ENCODE assay signal across 2 cellular contexts in the genomic region with DNA sequence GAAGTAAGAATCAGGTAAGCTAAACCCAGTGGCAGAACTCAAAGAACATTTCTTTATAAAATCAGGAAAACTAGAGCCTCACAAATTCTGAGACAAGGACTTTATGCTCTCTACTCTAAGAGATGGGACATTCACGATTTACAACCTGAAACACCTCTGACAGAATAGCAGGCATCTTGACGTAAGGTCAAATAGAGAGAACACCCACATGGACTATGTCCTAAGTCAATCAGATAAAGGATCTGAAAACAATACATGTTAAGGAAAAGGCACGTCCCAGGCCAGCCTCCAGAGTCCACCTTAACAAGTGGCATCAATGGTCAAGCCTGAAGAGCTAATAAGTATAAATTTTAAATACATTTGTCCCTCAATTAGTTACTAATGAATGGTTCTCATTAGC.
TF ChIP-seq lines count a peak whose summit lies in the region.

No MANE protein-coding gene starts in this region.

TF ChIP-seq in GM23338, 12 proteins besides CTCF, POLR2A, EP300 and RAD21 (continues in another document):
- TF ChIP-seq, protein P1, sequence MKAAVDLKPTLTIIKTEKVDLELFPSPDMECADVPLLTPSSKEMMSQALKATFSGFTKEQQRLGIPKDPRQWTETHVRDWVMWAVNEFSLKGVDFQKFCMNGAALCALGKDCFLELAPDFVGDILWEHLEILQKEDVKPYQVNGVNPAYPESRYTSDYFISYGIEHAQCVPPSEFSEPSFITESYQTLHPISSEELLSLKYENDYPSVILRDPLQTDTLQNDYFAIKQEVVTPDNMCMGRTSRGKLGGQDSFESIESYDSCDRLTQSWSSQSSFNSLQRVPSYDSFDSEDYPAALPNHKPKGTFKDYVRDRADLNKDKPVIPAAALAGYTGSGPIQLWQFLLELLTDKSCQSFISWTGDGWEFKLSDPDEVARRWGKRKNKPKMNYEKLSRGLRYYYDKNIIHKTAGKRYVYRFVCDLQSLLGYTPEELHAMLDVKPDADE (IDR thresholded peaks at IDR 0.05): no peak
- TF ChIP-seq, protein P2, sequence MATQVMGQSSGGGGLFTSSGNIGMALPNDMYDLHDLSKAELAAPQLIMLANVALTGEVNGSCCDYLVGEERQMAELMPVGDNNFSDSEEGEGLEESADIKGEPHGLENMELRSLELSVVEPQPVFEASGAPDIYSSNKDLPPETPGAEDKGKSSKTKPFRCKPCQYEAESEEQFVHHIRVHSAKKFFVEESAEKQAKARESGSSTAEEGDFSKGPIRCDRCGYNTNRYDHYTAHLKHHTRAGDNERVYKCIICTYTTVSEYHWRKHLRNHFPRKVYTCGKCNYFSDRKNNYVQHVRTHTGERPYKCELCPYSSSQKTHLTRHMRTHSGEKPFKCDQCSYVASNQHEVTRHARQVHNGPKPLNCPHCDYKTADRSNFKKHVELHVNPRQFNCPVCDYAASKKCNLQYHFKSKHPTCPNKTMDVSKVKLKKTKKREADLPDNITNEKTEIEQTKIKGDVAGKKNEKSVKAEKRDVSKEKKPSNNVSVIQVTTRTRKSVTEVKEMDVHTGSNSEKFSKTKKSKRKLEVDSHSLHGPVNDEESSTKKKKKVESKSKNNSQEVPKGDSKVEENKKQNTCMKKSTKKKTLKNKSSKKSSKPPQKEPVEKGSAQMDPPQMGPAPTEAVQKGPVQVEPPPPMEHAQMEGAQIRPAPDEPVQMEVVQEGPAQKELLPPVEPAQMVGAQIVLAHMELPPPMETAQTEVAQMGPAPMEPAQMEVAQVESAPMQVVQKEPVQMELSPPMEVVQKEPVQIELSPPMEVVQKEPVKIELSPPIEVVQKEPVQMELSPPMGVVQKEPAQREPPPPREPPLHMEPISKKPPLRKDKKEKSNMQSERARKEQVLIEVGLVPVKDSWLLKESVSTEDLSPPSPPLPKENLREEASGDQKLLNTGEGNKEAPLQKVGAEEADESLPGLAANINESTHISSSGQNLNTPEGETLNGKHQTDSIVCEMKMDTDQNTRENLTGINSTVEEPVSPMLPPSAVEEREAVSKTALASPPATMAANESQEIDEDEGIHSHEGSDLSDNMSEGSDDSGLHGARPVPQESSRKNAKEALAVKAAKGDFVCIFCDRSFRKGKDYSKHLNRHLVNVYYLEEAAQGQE (IDR thresholded peaks at IDR 0.05; ENCODE audit: unreplicated experiment): no peak
- no peak for TF ChIP-seq CREB1 (CRISPR knock-in tag; IDR thresholded peaks at IDR 0.05; ENCODE audit: low read depth)
- TF ChIP-seq JUNB (IDR thresholded peaks at IDR 0.05; ENCODE audit: unreplicated experiment): no peak
- no peak for TF ChIP-seq NANOG (IDR thresholded peaks at IDR 0.05; ENCODE audit: borderline replicate concordance)
- no peak for TF ChIP-seq ZNF114 (CRISPR knock-in tag; IDR thresholded peaks at IDR 0.05)
- TF ChIP-seq EZH2 (IDR thresholded peaks at IDR 0.05; ENCODE audit: low read depth, unreplicated experiment): no peak
- no peak for TF ChIP-seq STAT1 (IDR thresholded peaks at IDR 0.05; ENCODE audit: unreplicated experiment)
- TF ChIP-seq, protein P3, sequence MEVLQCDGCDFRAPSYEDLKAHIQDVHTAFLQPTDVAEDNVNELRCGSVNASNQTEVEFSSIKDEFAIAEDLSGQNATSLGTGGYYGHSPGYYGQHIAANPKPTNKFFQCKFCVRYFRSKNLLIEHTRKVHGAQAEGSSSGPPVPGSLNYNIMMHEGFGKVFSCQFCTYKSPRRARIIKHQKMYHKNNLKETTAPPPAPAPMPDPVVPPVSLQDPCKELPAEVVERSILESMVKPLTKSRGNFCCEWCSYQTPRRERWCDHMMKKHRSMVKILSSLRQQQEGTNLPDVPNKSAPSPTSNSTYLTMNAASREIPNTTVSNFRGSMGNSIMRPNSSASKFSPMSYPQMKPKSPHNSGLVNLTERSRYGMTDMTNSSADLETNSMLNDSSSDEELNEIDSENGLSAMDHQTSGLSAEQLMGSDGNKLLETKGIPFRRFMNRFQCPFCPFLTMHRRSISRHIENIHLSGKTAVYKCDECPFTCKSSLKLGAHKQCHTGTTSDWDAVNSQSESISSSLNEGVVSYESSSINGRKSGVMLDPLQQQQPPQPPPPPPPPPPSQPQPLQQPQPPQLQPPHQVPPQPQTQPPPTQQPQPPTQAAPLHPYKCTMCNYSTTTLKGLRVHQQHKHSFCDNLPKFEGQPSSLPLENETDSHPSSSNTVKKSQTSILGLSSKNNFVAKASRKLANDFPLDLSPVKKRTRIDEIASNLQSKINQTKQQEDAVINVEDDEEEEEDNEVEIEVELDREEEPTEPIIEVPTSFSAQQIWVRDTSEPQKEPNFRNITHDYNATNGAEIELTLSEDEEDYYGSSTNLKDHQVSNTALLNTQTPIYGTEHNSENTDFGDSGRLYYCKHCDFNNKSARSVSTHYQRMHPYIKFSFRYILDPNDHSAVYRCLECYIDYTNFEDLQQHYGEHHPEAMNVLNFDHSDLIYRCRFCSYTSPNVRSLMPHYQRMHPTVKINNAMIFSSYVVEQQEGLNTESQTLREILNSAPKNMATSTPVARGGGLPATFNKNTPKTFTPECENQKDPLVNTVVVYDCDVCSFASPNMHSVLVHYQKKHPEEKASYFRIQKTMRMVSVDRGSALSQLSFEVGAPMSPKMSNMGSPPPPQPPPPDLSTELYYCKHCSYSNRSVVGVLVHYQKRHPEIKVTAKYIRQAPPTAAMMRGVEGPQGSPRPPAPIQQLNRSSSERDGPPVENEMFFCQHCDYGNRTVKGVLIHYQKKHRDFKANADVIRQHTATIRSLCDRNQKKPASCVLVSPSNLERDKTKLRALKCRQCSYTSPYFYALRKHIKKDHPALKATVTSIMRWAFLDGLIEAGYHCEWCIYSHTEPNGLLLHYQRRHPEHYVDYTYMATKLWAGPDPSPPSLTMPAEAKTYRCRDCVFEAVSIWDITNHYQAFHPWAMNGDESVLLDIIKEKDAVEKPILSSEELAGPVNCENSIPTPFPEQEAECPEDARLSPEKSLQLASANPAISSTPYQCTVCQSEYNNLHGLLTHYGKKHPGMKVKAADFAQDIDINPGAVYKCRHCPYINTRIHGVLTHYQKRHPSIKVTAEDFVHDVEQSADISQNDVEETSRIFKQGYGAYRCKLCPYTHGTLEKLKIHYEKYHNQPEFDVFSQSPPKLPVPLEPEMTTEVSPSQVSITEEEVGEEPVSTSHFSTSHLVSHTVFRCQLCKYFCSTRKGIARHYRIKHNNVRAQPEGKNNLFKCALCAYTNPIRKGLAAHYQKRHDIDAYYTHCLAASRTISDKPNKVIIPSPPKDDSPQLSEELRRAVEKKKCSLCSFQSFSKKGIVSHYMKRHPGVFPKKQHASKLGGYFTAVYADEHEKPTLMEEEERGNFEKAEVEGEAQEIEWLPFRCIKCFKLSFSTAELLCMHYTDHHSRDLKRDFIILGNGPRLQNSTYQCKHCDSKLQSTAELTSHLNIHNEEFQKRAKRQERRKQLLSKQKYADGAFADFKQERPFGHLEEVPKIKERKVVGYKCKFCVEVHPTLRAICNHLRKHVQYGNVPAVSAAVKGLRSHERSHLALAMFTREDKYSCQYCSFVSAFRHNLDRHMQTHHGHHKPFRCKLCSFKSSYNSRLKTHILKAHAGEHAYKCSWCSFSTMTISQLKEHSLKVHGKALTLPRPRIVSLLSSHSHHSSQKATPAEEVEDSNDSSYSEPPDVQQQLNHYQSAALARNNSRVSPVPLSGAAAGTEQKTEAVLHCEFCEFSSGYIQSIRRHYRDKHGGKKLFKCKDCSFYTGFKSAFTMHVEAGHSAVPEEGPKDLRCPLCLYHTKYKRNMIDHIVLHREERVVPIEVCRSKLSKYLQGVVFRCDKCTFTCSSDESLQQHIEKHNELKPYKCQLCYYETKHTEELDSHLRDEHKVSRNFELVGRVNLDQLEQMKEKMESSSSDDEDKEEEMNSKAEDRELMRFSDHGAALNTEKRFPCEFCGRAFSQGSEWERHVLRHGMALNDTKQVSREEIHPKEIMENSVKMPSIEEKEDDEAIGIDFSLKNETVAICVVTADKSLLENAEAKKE (CRISPR knock-in tag; IDR thresholded peaks at IDR 0.05): no peak
- TF ChIP-seq POLR2AphosphoS5 (IDR thresholded peaks at IDR 0.05; ENCODE audit: low read depth): no peak

TF ChIP-seq in HepG2, 621 proteins besides CTCF, POLR2A, EP300 and RAD21:
- no peak for TF ChIP-seq PHF8 (CRISPR knock-in tag; IDR thresholded peaks at IDR 0.05)
- no peak for TF ChIP-seq ZNF652 (CRISPR knock-in tag; IDR thresholded peaks at IDR 0.05; ENCODE audit: borderline replicate concordance, low read depth)
- TF ChIP-seq NFYB (CRISPR knock-in tag; IDR thresholded peaks at IDR 0.05): no peak
- TF ChIP-seq, protein P4, sequence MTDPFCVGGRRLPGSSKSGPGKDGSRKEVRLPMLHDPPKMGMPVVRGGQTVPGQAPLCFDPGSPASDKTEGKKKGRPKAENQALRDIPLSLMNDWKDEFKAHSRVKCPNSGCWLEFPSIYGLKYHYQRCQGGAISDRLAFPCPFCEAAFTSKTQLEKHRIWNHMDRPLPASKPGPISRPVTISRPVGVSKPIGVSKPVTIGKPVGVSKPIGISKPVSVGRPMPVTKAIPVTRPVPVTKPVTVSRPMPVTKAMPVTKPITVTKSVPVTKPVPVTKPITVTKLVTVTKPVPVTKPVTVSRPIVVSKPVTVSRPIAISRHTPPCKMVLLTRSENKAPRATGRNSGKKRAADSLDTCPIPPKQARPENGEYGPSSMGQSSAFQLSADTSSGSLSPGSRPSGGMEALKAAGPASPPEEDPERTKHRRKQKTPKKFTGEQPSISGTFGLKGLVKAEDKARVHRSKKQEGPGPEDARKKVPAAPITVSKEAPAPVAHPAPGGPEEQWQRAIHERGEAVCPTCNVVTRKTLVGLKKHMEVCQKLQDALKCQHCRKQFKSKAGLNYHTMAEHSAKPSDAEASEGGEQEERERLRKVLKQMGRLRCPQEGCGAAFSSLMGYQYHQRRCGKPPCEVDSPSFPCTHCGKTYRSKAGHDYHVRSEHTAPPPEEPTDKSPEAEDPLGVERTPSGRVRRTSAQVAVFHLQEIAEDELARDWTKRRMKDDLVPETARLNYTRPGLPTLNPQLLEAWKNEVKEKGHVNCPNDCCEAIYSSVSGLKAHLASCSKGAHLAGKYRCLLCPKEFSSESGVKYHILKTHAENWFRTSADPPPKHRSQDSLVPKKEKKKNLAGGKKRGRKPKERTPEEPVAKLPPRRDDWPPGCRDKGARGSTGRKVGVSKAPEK (CRISPR knock-in tag; IDR thresholded peaks at IDR 0.05; ENCODE audit: borderline replicate concordance): no peak
- TF ChIP-seq KDM4B (CRISPR knock-in tag; IDR thresholded peaks at IDR 0.05): no peak
- TF ChIP-seq, protein P5, sequence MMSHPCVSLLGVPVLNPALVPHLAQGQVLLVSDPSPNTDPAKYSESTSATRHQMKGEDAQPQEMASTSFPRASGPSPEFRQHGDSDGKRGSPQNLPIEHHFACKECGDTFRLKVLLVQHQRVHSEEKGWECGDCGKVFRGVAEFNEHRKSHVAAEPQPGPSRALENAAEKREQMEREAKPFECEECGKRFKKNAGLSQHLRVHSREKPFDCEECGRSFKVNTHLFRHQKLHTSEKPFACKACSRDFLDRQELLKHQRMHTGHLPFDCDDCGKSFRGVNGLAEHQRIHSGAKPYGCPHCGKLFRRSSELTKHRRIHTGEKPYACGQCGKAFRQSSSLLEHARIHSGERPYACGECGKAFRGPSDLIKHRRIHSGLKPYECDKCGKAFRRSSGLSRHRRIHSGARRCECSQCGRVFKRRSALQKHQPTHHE (CRISPR knock-in tag; IDR thresholded peaks at IDR 0.05; ENCODE audit: borderline replicate concordance): no peak
- no peak for TF ChIP-seq MTF2 (CRISPR knock-in tag; IDR thresholded peaks at IDR 0.05; ENCODE audit: borderline replicate concordance)
- no peak for TF ChIP-seq FOSL2 (CRISPR knock-in tag; IDR thresholded peaks at IDR 0.05)
- TF ChIP-seq, protein P6, sequence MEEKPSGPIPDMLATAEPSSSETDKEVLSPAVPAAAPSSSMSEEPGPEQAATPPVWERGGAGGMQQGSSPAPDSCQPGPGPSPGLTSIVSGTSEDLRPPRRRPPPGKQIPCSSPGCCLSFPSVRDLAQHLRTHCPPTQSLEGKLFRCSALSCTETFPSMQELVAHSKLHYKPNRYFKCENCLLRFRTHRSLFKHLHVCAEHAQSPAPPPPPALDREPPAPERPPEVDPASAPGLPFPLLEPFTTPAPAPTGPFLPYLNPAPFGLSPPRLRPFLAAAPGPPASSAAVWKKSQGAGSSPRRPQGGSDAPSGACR (CRISPR knock-in tag; IDR thresholded peaks at IDR 0.05): no peak
- TF ChIP-seq AGO2 (optimal IDR thresholded peaks at IDR 0.05; ENCODE audit: low read depth, low read length): no peak
- TF ChIP-seq MED13 (CRISPR knock-in tag; IDR thresholded peaks at IDR 0.05): no peak
- TF ChIP-seq, protein P7, sequence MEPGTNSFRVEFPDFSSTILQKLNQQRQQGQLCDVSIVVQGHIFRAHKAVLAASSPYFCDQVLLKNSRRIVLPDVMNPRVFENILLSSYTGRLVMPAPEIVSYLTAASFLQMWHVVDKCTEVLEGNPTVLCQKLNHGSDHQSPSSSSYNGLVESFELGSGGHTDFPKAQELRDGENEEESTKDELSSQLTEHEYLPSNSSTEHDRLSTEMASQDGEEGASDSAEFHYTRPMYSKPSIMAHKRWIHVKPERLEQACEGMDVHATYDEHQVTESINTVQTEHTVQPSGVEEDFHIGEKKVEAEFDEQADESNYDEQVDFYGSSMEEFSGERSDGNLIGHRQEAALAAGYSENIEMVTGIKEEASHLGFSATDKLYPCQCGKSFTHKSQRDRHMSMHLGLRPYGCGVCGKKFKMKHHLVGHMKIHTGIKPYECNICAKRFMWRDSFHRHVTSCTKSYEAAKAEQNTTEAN (CRISPR knock-in tag; conservative IDR thresholded peaks at IDR 0.05): no peak
- TF ChIP-seq, protein P8, sequence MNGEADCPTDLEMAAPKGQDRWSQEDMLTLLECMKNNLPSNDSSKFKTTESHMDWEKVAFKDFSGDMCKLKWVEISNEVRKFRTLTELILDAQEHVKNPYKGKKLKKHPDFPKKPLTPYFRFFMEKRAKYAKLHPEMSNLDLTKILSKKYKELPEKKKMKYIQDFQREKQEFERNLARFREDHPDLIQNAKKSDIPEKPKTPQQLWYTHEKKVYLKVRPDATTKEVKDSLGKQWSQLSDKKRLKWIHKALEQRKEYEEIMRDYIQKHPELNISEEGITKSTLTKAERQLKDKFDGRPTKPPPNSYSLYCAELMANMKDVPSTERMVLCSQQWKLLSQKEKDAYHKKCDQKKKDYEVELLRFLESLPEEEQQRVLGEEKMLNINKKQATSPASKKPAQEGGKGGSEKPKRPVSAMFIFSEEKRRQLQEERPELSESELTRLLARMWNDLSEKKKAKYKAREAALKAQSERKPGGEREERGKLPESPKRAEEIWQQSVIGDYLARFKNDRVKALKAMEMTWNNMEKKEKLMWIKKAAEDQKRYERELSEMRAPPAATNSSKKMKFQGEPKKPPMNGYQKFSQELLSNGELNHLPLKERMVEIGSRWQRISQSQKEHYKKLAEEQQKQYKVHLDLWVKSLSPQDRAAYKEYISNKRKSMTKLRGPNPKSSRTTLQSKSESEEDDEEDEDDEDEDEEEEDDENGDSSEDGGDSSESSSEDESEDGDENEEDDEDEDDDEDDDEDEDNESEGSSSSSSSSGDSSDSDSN (CRISPR knock-in tag; IDR thresholded peaks at IDR 0.05): no peak
